26 cellular contexts compared by ENCODE assay signal in the genomic region with DNA sequence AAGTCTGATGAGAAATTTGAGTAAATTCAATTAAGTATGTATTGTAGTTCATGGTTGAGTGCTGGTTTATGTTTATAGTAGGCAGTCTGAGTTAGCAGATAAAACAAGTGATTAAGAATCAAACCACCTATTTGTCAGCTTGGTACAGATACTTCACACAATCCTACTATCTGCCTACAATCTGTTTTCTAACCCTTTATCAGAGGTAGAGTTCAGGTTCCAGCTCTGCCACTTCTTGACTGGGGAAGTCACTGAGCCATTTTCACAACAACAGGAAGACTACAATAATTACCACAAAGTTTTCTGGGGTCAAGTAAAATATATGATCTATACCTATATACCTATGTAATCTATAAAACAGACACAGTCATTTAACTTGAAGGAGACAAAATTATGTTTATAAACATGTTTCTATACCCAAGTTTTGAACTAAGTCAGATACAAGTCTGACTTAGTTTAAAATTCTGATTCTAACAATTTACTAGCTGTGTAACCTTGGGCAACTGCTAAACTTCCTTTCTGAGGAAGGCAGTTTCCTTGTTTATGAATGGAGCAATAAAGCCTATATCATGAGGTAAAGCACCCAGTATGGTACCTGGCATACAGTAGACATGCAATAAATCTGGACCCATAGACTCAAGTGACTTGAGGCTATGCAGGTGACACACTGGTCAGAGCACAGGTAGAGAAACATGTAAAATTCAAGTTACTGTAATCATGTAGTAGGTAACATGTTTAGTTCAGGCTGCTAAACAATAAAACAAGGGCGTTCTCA. TPM values are rescaled to one million over a fixed set of nuclear protein-coding genes. Genes with fewer than 3 reads are reported as not detected.
DNase-seq lines count a peak whose midpoint lies in the region; ATAC-seq and TF ChIP-seq lines count a peak whose summit lies in the region.
"Had no signal": no experiment of that assay in that cellular context is flagged by ENCODE, and none has a peak within 500 bp of the region (broad histone marks: within the 10 kb centered on the region; RNA-seq: fewer than 3 reads in every experiment).

No MANE protein-coding gene starts in this region.

- no peak overlapping the region for H3K27ac ChIP-seq in breast epithelium
- H3K27ac ChIP-seq: C4-2B, hepatocyte, left ventricle myocardium inferior, pancreas, right atrium auricular region, thoracic aorta, vagina had no signal

- H3K9me3 Mint-ChIP-seq in MCF 10A (ENCODE audit: unreplicated experiment) = no peaks in the 10 kb centered on the region
- H3K9me3 Mint-ChIP-seq: activated T-helper 2 cell treated with anti-CD3 and anti-CD28 coated beads, Interferon-gamma antibody, Interleukin-2, Interleukin-4, amounts not matched to agents 10 μg/mL and 5 μg/mL and 100 μg/mL, durations not matched to agents 14 hours and 24 hours and 36 hours; immature natural killer cell; nephron had no signal

- no peaks in the 10 kb centered on the region for H3K27me3 Mint-ChIP-seq in MCF 10A (ENCODE audit: insufficient read depth, unreplicated experiment)
- no peaks in the 10 kb centered on the region for H3K27me3 Mint-ChIP-seq in T-helper 17 cell

- POLR2A ChIA-PET in MCF 10A (lab: Yijun Ruan, JAX) = interaction anchor here (0.6 to 1.3 kb wide), 2 partner anchors 10 to 14 kb away, joined by 3 to 7 read pairs; no protein-coding TSS in a partner anchor

- peaks cover 12% of the 10 kb centered on the region for H3K4me1 Mint-ChIP-seq in MCF 10A (ENCODE audit: insufficient read depth, unreplicated experiment)
- H3K4me1 Mint-ChIP-seq in T-helper 17 cell = peaks cover 10% of the 10 kb centered on the region
- H3K4me1 Mint-ChIP-seq: immature natural killer cell, nephron had no signal

- H3K9me3 ChIP-seq in breast epithelium (no peaks in the 10 kb centered on the region), T-helper 17 cell (ENCODE audit: control insufficient read depth, low read length, poor library complexity, severe bottlenecking) (no peaks in the 10 kb centered on the region)
- H3K9me3 ChIP-seq: left ventricle myocardium inferior, MG63, pancreas, right atrium auricular region, thoracic aorta, vagina had no signal

- no TSS peak for BruUV-seq in MCF 10A (replicated peaks; lab: Mats Ljungman, UMichigan)

- H3K4me1 ChIP-seq in breast epithelium = no peaks in the 10 kb centered on the region
- H3K4me1 ChIP-seq: left ventricle myocardium inferior, pancreas, right atrium auricular region, vagina had no signal

- H3K27ac Mint-ChIP-seq in MCF 10A (ENCODE audit: low read depth, unreplicated experiment) (peak overlapping the region; percentile 35), T-helper 17 cell (peak overlapping the region; percentile 49)
- H3K27ac Mint-ChIP-seq: activated T-helper 2 cell treated with anti-CD3 and anti-CD28 coated beads, Interferon-gamma antibody, Interleukin-2, Interleukin-4, amounts not matched to agents 10 μg/mL and 5 μg/mL and 100 μg/mL, durations not matched to agents 14 hours and 24 hours and 36 hours; nephron had no signal

- no peaks in the 10 kb centered on the region for H3K27me3 ChIP-seq in breast epithelium
- H3K27me3 ChIP-seq: hepatocyte, MG63, pancreas, right atrium auricular region, vagina had no signal

- no peak overlapping the region for H3K4me3 ChIP-seq in breast epithelium
- H3K4me3 ChIP-seq: hepatocyte, left ventricle myocardium inferior, MG63, pancreas, right atrium auricular region, thoracic aorta, vagina had no signal

- CTCF ChIA-PET in MCF 10A (lab: Yijun Ruan, JAX) = no interaction called here

- H3K4me3 Mint-ChIP-seq in MCF 10A (ENCODE audit: unreplicated experiment) (no peak overlapping the region), T-helper 17 cell (no peak overlapping the region)
- H3K4me3 Mint-ChIP-seq: immature natural killer cell, nephron had no signal

- peaks cover 27% of the 10 kb centered on the region for H3K36me3 Mint-ChIP-seq in MCF 10A (ENCODE audit: insufficient read depth, unreplicated experiment)
- H3K36me3 Mint-ChIP-seq in T-helper 17 cell (ENCODE audit: low read depth) = no peaks in the 10 kb centered on the region

- no peak for DNase-seq in MCF 10A (ENCODE audit: unreplicated experiment)
- DNase-seq in breast epithelium (ENCODE audit: low spot score in 2 of 2) = no peak
- no peak for DNase-seq in T-helper 17 cell
- DNase-seq in iris pigment epithelial cell (ENCODE audit: low read depth) = peak; percentile 6
- no peak for DNase-seq in sciatic nerve (ENCODE audit: low spot score)
- DNase-seq in stimulated activated CD4-positive, alpha-beta T cell treated with anti-CD3 and anti-CD28 coated beads, Interleukin-15, amount 100 ng/mL, for 24 hours = no peak
- DNase-seq: activated CD4-positive, alpha-beta T cell treated with anti-CD3 and anti-CD28 coated beads for 48 hours; activated CD8-positive, alpha-beta memory T cell treated with anti-CD3 and anti-CD28 coated beads, Interleukin-2, amount 50 U/mL, for 48 hours; erythroblast; GOT3; immature natural killer cell; left ventricle myocardium inferior; MG63; NCI-H1436 treated with DMSO at 0.1 percent for 48 hours; NCI-H510A; pancreas; stimulated activated naive CD8-positive, alpha-beta T cell treated with anti-CD3 and anti-CD28 coated beads, Interleukin-15, Interleukin-2, amounts not matched to agents 100 U/mL and 50 U/mL, for 24 hours had no signal

- no peak for TF ChIP-seq CTCF in MCF 10A (IDR thresholded peaks at IDR 0.05; ENCODE audit: unreplicated experiment)
- TF ChIP-seq CTCF in breast epithelium (IDR thresholded peaks at IDR 0.05) = no peak

- intact Hi-C loops in MCF 10A (cut with micrococcal nuclease) = no loop called here
- intact Hi-C loops in breast epithelium (cut with DNase I; ENCODE audit: low total_unique reads) = no loop called here
- intact Hi-C loops in sciatic nerve (cut with DNase I) = no loop called here

- ATAC-seq in T-helper 17 cell (peak; percentile 18), sciatic nerve (no peak), GM21528 (IDR thresholded peaks at IDR 0.05; ENCODE audit: low FRiP score, unreplicated experiment) (no peak), HG03342 (IDR thresholded peaks at IDR 0.05; ENCODE audit: unreplicated experiment) (no peak)
- ATAC-seq: pancreas; stimulated activated naive CD8-positive, alpha-beta T cell treated with anti-CD3 and anti-CD28 coated beads, Interleukin-15, Interleukin-2, amounts not matched to agents 100 U/mL and 50 U/mL, for 24 hours had no signal

- no peak for TF ChIP-seq POLR2A in breast epithelium (IDR thresholded peaks at IDR 0.05)

- no peaks in the 10 kb centered on the region for H3K36me3 ChIP-seq in breast epithelium
- H3K36me3 ChIP-seq: left ventricle myocardium inferior, pancreas, right atrium auricular region, thoracic aorta, vagina had no signal

RNA-seq across cellular contexts. Expression of a gene that starts 37.2 kb away (rescaled TPM):
- total RNA-seq in MCF 10A (2022) (14.3 and 17.6 TPM in 2 replicates), breast epithelium (10 to 100 TPM; 65.2 to 97.3 (median 78.1) TPM), T-helper 17 cell (10 to 100 TPM in 1 of 2 donors, 1 to 10 TPM in 1; 8.6 to 11.2 TPM), sciatic nerve (57.0 TPM)
